ENCODE assay signal across 19 cellular contexts in genomic region chr16:67263201-67263600, GRCh38. TPM values are rescaled to one million over a fixed set of nuclear protein-coding genes. Genes with fewer than 3 reads are reported as not detected.
DNase-seq lines count a peak whose midpoint lies in the region; ATAC-seq lines count a peak whose summit lies in the region.
"Had no signal": no experiment of that assay in that cellular context is flagged by ENCODE, and none has a peak within 500 bp of the region (broad histone marks: within the 10 kb centered on the region; RNA-seq: fewer than 3 reads in every experiment).

No MANE protein-coding gene starts in this region.

- H2BK120ac ChIP-seq in mesendoderm (ENCODE audit: low read depth, low read length) = peak overlapping the region; percentile 17

- H3K4me1 Mint-ChIP-seq in activated naive CD8-positive, alpha-beta T cell treated with anti-CD3 and anti-CD28 coated beads for 36 hours = no peaks in the 10 kb centered on the region
- H3K4me1 Mint-ChIP-seq in activated naive CD8-positive, alpha-beta T cell treated with anti-CD3 and anti-CD28 coated beads, Interleukin-2, amount 50 U/mL, for 24 hours = no peaks in the 10 kb centered on the region
- no peaks in the 10 kb centered on the region for H3K4me1 Mint-ChIP-seq in activated T-helper 1 cell treated with anti-CD3 and anti-CD28 coated beads, Interleukin-12 subunit alpha, Interleukin-12 subunit beta, Interleukin-2, Interleukin-4 antibody, amounts not matched to agents 30 ng/mL and 10 ng/mL and 1 ng/mL, durations not matched to agents 14 hours and 24 hours and 36 hours (ENCODE audit: low read depth)
- H3K4me1 Mint-ChIP-seq: B cell; CD4-positive, CD25-positive, alpha-beta regulatory T cell had no signal

- peak overlapping the region; percentile 57 for H3K9ac ChIP-seq in mesendoderm (ENCODE audit: low read length)
- H3K9ac ChIP-seq: BLaER1 had no signal

- no peaks in the 10 kb centered on the region for H3K79me2 ChIP-seq in mesendoderm (ENCODE audit: control insufficient read depth, insufficient read depth, low read length)

- no peak overlapping the region for H3K4me3 Mint-ChIP-seq in activated naive CD8-positive, alpha-beta T cell treated with anti-CD3 and anti-CD28 coated beads for 36 hours
- H3K4me3 Mint-ChIP-seq in activated naive CD8-positive, alpha-beta T cell treated with anti-CD3 and anti-CD28 coated beads, Interleukin-2, amount 50 U/mL, for 24 hours = no peak overlapping the region
- no peak overlapping the region for H3K4me3 Mint-ChIP-seq in activated T-helper 1 cell treated with anti-CD3 and anti-CD28 coated beads, Interleukin-12 subunit alpha, Interleukin-12 subunit beta, Interleukin-2, Interleukin-4 antibody, amounts not matched to agents 30 ng/mL and 10 ng/mL and 1 ng/mL, durations not matched to agents 14 hours and 24 hours and 36 hours
- H3K4me3 Mint-ChIP-seq: B cell; CD4-positive, CD25-positive, alpha-beta regulatory T cell; CD8-positive, alpha-beta T cell had no signal

- H3K27me3 Mint-ChIP-seq in activated naive CD8-positive, alpha-beta T cell treated with anti-CD3 and anti-CD28 coated beads for 36 hours = peaks cover 12% of the 10 kb centered on the region
- no peaks in the 10 kb centered on the region for H3K27me3 Mint-ChIP-seq in activated naive CD8-positive, alpha-beta T cell treated with anti-CD3 and anti-CD28 coated beads, Interleukin-2, amount 50 U/mL, for 24 hours
- peaks cover 5% of the 10 kb centered on the region for H3K27me3 Mint-ChIP-seq in activated T-helper 1 cell treated with anti-CD3 and anti-CD28 coated beads, Interleukin-12 subunit alpha, Interleukin-12 subunit beta, Interleukin-2, Interleukin-4 antibody, amounts not matched to agents 30 ng/mL and 10 ng/mL and 1 ng/mL, durations not matched to agents 14 hours and 24 hours and 36 hours (ENCODE audit: insufficient read depth)

- no peak for DNase-seq in activated naive CD8-positive, alpha-beta T cell treated with anti-CD3 and anti-CD28 coated beads for 36 hours
- no peak for DNase-seq in activated naive CD8-positive, alpha-beta T cell treated with anti-CD3 and anti-CD28 coated beads, Interleukin-2, amount 50 U/mL, for 24 hours
- no peak for DNase-seq in activated T-helper 1 cell treated with anti-CD3 and anti-CD28 coated beads, Interleukin-12 subunit alpha, Interleukin-12 subunit beta, Interleukin-2, Interleukin-4 antibody, amounts not matched to agents 30 ng/mL and 10 ng/mL and 1 ng/mL, durations not matched to agents 14 hours and 24 hours and 36 hours (ENCODE audit: low spot score)
- DNase-seq in mesendoderm (peak; percentile 83), hypothalamus (lab: John Stamatoyannopoulos, UW) (no peak), 8988T (no peak)
- DNase-seq: Caco-2; CD4-positive, CD25-positive, alpha-beta regulatory T cell; CD8-positive, alpha-beta T cell; DMS153; DND-41; GDM1; GOT3; H7; HCEC 1CT had no signal

- no peaks in the 10 kb centered on the region for H3K79me1 ChIP-seq in mesendoderm (ENCODE audit: low read length)

- H3K4me2 ChIP-seq in mesendoderm (ENCODE audit: low read length) = no peak overlapping the region

- peak overlapping the region; percentile 17 for H3K27ac Mint-ChIP-seq in activated naive CD8-positive, alpha-beta T cell treated with anti-CD3 and anti-CD28 coated beads for 36 hours
- H3K27ac Mint-ChIP-seq in activated naive CD8-positive, alpha-beta T cell treated with anti-CD3 and anti-CD28 coated beads, Interleukin-2, amount 50 U/mL, for 24 hours = no peak overlapping the region
- peak overlapping the region; percentile 3 for H3K27ac Mint-ChIP-seq in activated T-helper 1 cell treated with anti-CD3 and anti-CD28 coated beads, Interleukin-12 subunit alpha, Interleukin-12 subunit beta, Interleukin-2, Interleukin-4 antibody, amounts not matched to agents 30 ng/mL and 10 ng/mL and 1 ng/mL, durations not matched to agents 14 hours and 24 hours and 36 hours
- H3K27ac Mint-ChIP-seq: B cell; CD4-positive, CD25-positive, alpha-beta regulatory T cell; CD8-positive, alpha-beta T cell had no signal

- no peaks in the 10 kb centered on the region for H3K36me3 ChIP-seq in mesendoderm (ENCODE audit: control insufficient read depth, insufficient read depth, low read length)
- H3K36me3 ChIP-seq: BLaER1 had no signal

- peak overlapping the region; percentile 82 for H3K56ac ChIP-seq in mesendoderm (ENCODE audit: low read length)

- H3K23ac ChIP-seq in mesendoderm (ENCODE audit: low read length) = no peak overlapping the region

- H3K4me3 ChIP-seq in mesendoderm (ENCODE audit: low read length) = no peak overlapping the region
- H3K4me3 ChIP-seq: BLaER1, GM12878 had no signal

- no peaks in the 10 kb centered on the region for H3K27me3 ChIP-seq in mesendoderm (ENCODE audit: insufficient read depth, low read length, poor library complexity)
- H3K27me3 ChIP-seq: BLaER1 had no signal

- peak overlapping the region; percentile 97 for H2BK5ac ChIP-seq in mesendoderm (ENCODE audit: low read length)

- peak overlapping the region; percentile 79 for H3K27ac ChIP-seq in mesendoderm (ENCODE audit: low read depth, low read length)
- H3K27ac ChIP-seq: BLaER1, C4-2B had no signal

- no peak overlapping the region for H2BK15ac ChIP-seq in mesendoderm (replicated peaks; ENCODE audit: low read depth)

- no peaks in the 10 kb centered on the region for H3K9me3 Mint-ChIP-seq in activated naive CD8-positive, alpha-beta T cell treated with anti-CD3 and anti-CD28 coated beads for 36 hours
- H3K9me3 Mint-ChIP-seq in activated naive CD8-positive, alpha-beta T cell treated with anti-CD3 and anti-CD28 coated beads, Interleukin-2, amount 50 U/mL, for 24 hours = no peaks in the 10 kb centered on the region
- H3K9me3 Mint-ChIP-seq in activated T-helper 1 cell treated with anti-CD3 and anti-CD28 coated beads, Interleukin-12 subunit alpha, Interleukin-12 subunit beta, Interleukin-2, Interleukin-4 antibody, amounts not matched to agents 30 ng/mL and 10 ng/mL and 1 ng/mL, durations not matched to agents 14 hours and 24 hours and 36 hours = no peaks in the 10 kb centered on the region
- H3K9me3 Mint-ChIP-seq: CD8-positive, alpha-beta T cell had no signal

- no peak overlapping the region for H3K18ac ChIP-seq in mesendoderm (ENCODE audit: low read length)

- intact Hi-C loops in activated T-helper 1 cell treated with anti-CD3 and anti-CD28 coated beads, Interleukin-12 subunit alpha, Interleukin-12 subunit beta, Interleukin-2, Interleukin-4 antibody, amounts not matched to agents 30 ng/mL and 10 ng/mL and 1 ng/mL, durations not matched to agents 14 hours and 24 hours and 36 hours (cut with micrococcal nuclease) = no loop called here

- H3K36me3 Mint-ChIP-seq in activated naive CD8-positive, alpha-beta T cell treated with anti-CD3 and anti-CD28 coated beads for 36 hours = peaks cover 8% of the 10 kb centered on the region
- no peaks in the 10 kb centered on the region for H3K36me3 Mint-ChIP-seq in activated naive CD8-positive, alpha-beta T cell treated with anti-CD3 and anti-CD28 coated beads, Interleukin-2, amount 50 U/mL, for 24 hours (ENCODE audit: low read depth)
- no peaks in the 10 kb centered on the region for H3K36me3 Mint-ChIP-seq in activated T-helper 1 cell treated with anti-CD3 and anti-CD28 coated beads, Interleukin-12 subunit alpha, Interleukin-12 subunit beta, Interleukin-2, Interleukin-4 antibody, amounts not matched to agents 30 ng/mL and 10 ng/mL and 1 ng/mL, durations not matched to agents 14 hours and 24 hours and 36 hours (ENCODE audit: low read depth)
- H3K36me3 Mint-ChIP-seq: CD4-positive, CD25-positive, alpha-beta regulatory T cell; CD8-positive, alpha-beta T cell had no signal

- H3K4ac ChIP-seq in mesendoderm (ENCODE audit: low read depth, low read length) = no peak overlapping the region

- H4K5ac ChIP-seq in mesendoderm (ENCODE audit: low read length) = no peak overlapping the region

- ATAC-seq in activated naive CD8-positive, alpha-beta T cell treated with anti-CD3 and anti-CD28 coated beads, Interleukin-2, amount 50 U/mL, for 24 hours = no peak
- ATAC-seq: CD8-positive, alpha-beta T cell; GM12878 had no signal

- H4K8ac ChIP-seq in mesendoderm (ENCODE audit: low read depth, low read length) = no peak overlapping the region

- no CpG with 5 or more reads among the region's 3 CpGs for WGBS in mesendoderm (ENCODE audit: extremely low coverage, insufficient coverage, low lambda C conversion rate)

- peaks cover 6% of the 10 kb centered on the region for H3K4me1 ChIP-seq in mesendoderm (ENCODE audit: control insufficient read depth, low read depth, low read length)

- H2AK5ac ChIP-seq in mesendoderm (ENCODE audit: low read length) = no peak overlapping the region

RNA-seq across cellular contexts. Expression of gene SLC9A5, which starts 14.4 kb away (rescaled TPM):
- total RNA-seq in activated naive CD8-positive, alpha-beta T cell treated with anti-CD3 and anti-CD28 coated beads for 36 hours = 1 to 10 TPM; 5.8 to 6.1 TPM
- total RNA-seq in activated T-helper 1 cell treated with anti-CD3 and anti-CD28 coated beads, Interleukin-12 subunit alpha, Interleukin-12 subunit beta, Interleukin-2, Interleukin-4 antibody, amounts not matched to agents 30 ng/mL and 10 ng/mL and 1 ng/mL, durations not matched to agents 14 hours and 24 hours and 36 hours = 5.1 TPM in 2 replicates
- polyA plus RNA-seq in mesendoderm (2013, experiment 1 of 2) = 1.1 TPM
- 0.95 TPM for polyA plus RNA-seq in mesendoderm (2013, experiment 2 of 2)
- polyA plus RNA-seq: CD4-positive, CD25-positive, alpha-beta regulatory T cell had no signal

RNA-seq across cellular contexts. Expression of gene FHOD1, which starts 15.9 kb away (rescaled TPM):
- 10 to 100 TPM; 76.4 to 79.9 TPM for total RNA-seq in activated naive CD8-positive, alpha-beta T cell treated with anti-CD3 and anti-CD28 coated beads for 36 hours
- total RNA-seq in activated T-helper 1 cell treated with anti-CD3 and anti-CD28 coated beads, Interleukin-12 subunit alpha, Interleukin-12 subunit beta, Interleukin-2, Interleukin-4 antibody, amounts not matched to agents 30 ng/mL and 10 ng/mL and 1 ng/mL, durations not matched to agents 14 hours and 24 hours and 36 hours = 116 and 119 TPM in 2 replicates
- polyA plus RNA-seq in mesendoderm (2013, experiment 1 of 2) = 37.1 TPM
- 37.3 TPM for polyA plus RNA-seq in mesendoderm (2013, experiment 2 of 2)

RNA-seq across cellular contexts. Expression of gene PLEKHG4, which starts 16.1 kb away (rescaled TPM):
- 10 to 100 TPM; 30.8 to 37.0 TPM for total RNA-seq in activated naive CD8-positive, alpha-beta T cell treated with anti-CD3 and anti-CD28 coated beads for 36 hours
- 39.6 and 42.3 TPM in 2 replicates for total RNA-seq in activated T-helper 1 cell treated with anti-CD3 and anti-CD28 coated beads, Interleukin-12 subunit alpha, Interleukin-12 subunit beta, Interleukin-2, Interleukin-4 antibody, amounts not matched to agents 30 ng/mL and 10 ng/mL and 1 ng/mL, durations not matched to agents 14 hours and 24 hours and 36 hours
- 1.8 TPM for polyA plus RNA-seq in mesendoderm (2013, experiment 1 of 2)
- polyA plus RNA-seq in mesendoderm (2013, experiment 2 of 2) = 2.0 TPM

RNA-seq across cellular contexts. Expression of gene TMEM208, which starts 36.3 kb away (rescaled TPM):
- total RNA-seq in activated naive CD8-positive, alpha-beta T cell treated with anti-CD3 and anti-CD28 coated beads for 36 hours = 10 to 100 TPM; 46.5 to 48.6 TPM
- 68.5 and 72.4 TPM in 2 replicates for total RNA-seq in activated T-helper 1 cell treated with anti-CD3 and anti-CD28 coated beads, Interleukin-12 subunit alpha, Interleukin-12 subunit beta, Interleukin-2, Interleukin-4 antibody, amounts not matched to agents 30 ng/mL and 10 ng/mL and 1 ng/mL, durations not matched to agents 14 hours and 24 hours and 36 hours
- 37.1 TPM for polyA plus RNA-seq in mesendoderm (2013, experiment 1 of 2)
- 34.1 TPM for polyA plus RNA-seq in mesendoderm (2013, experiment 2 of 2)
